9 cellular contexts compared by ENCODE assay signal in genomic region chr20:10540636-10541493, GRCh38.
A peak's percentile ranks its signal among the peaks of the same experiment; 100 is the strongest.
DNase-seq lines count a peak whose midpoint lies in the region; ATAC-seq and TF ChIP-seq lines count a peak whose summit lies in the region.
"Had no signal": no experiment of that assay in that cellular context is flagged by ENCODE, and none has a peak within 500 bp of the region (broad histone marks: within the 10 kb centered on the region; RNA-seq: fewer than 3 reads in every experiment).

No MANE protein-coding gene starts in this region.

- no peaks in the 10 kb centered on the region for H3K27me3 Mint-ChIP-seq in nephron (ENCODE audit: low read depth)

- DNase-seq in CD1c-positive myeloid dendritic cell (ENCODE audit: extremely low spot score), result peak; percentile 82
- DNase-seq in NCI-H460 (ENCODE audit: extremely low read depth, low read depth), result peak; percentile 41
- DNase-seq in epidermal melanocyte (ENCODE audit: insufficient read length, low spot score), result peak; percentile 25
- DNase-seq in superior temporal gyrus (ENCODE audit: extremely low spot score), result no peak
- no peak for DNase-seq in NCI-H2227 treated with DMSO at 0.1 percent for 48 hours (lab: John Stamatoyannopoulos, UW)
- DNase-seq: stimulated activated CD4-positive, alpha-beta T cell treated with anti-CD3 and anti-CD28 coated beads, Interleukin-2, amount 100 ng/mL, for 48 hours had no signal

- peak overlapping the region; percentile 8 to 72 (median 22) for H3K27ac Mint-ChIP-seq in nephron

- H3K36me3 Mint-ChIP-seq in nephron (ENCODE audit: low read depth), result no peaks in the 10 kb centered on the region

- TF ChIP-seq CTCF in nephron (IDR thresholded peaks at IDR 0.05; ENCODE audit: unreplicated experiment in 3 of 3), result no peak

- no peak overlapping the region for H3K4me3 Mint-ChIP-seq in nephron

- ATAC-seq in GM21526 (IDR thresholded peaks at IDR 0.05; ENCODE audit: low FRiP score, unreplicated experiment) (no peak), HG02623 (IDR thresholded peaks at IDR 0.05; ENCODE audit: unreplicated experiment) (no peak)

- no peaks in the 10 kb centered on the region for H3K9me3 Mint-ChIP-seq in nephron

- H3K4me1 Mint-ChIP-seq in nephron, result peaks cover 29% of the 10 kb centered on the region

Comparison
In these comparisons a context has a peak if more than half of its experiments do, and no peak if none do; other contexts are left out.
1. DNase-seq: peak in CD1c-positive myeloid dendritic cell (single experiment), NCI-H460 (single experiment) and epidermal melanocyte (single experiment); none in superior temporal gyrus (single experiment) and NCI-H2227 treated with DMSO at 0.1 percent for 48 hours (single experiment).